In genomic region chr19:13154911-13155471, GRCh38 we compare ENCODE assay signal across 1 cellular context.
TF ChIP-seq lines count a peak whose summit lies in the region.

No MANE protein-coding gene starts in this region.

TF ChIP-seq in HepG2, 621 proteins besides CTCF, POLR2A, EP300 and RAD21 (continued from another document and continues in another):
- TF ChIP-seq ZNF281 (CRISPR knock-in tag; IDR thresholded peaks at IDR 0.05; ENCODE audit: borderline replicate concordance) (peak; percentile 77), ZBTB14 (CRISPR knock-in tag; IDR thresholded peaks at IDR 0.05) (no peak), ZNF644 (CRISPR knock-in tag; IDR thresholded peaks at IDR 0.05; ENCODE audit: low read depth) (no peak), KDM6A (CRISPR knock-in tag; IDR thresholded peaks at IDR 0.05; ENCODE audit: low read depth) (0 out of 2 replicates have a peak, but pooled peaks have one; percentile 20), SRF (IDR thresholded peaks at IDR 0.05; ENCODE audit: low read depth, low read length) (no peak), ZNF20 (CRISPR knock-in tag; IDR thresholded peaks at IDR 0.05) (no peak), RFXAP (CRISPR knock-in tag; IDR thresholded peaks at IDR 0.05; ENCODE audit: borderline replicate concordance) (peak; percentile 19; the same call in 1 of the 2 replicates), MAX (IDR thresholded peaks at IDR 0.05) (peak; percentile 47; the same call in 1 of the 2 replicates), HNRNPLL (IDR thresholded peaks at IDR 0.05; ENCODE audit: low read depth, low read length, poor library complexity, severe bottlenecking) (no peak), CENPT (CRISPR knock-in tag; IDR thresholded peaks at IDR 0.05; ENCODE audit: low read depth) (no peak), CC2D1A (CRISPR knock-in tag; IDR thresholded peaks at IDR 0.05) (no peak), ZNF501 (CRISPR knock-in tag; IDR thresholded peaks at IDR 0.05) (no peak), ONECUT2 (CRISPR knock-in tag; IDR thresholded peaks at IDR 0.05) (0 out of 2 replicates have a peak, but pooled peaks have one; percentile 35), MED1 (CRISPR knock-in tag; IDR thresholded peaks at IDR 0.05) (peak; percentile 39), ZNF772 (CRISPR knock-in tag; IDR thresholded peaks at IDR 0.05) (peak; percentile 11; the same call in 1 of the 2 replicates), MXD1 (CRISPR knock-in tag; IDR thresholded peaks at IDR 0.05) (no peak), KDM1A (CRISPR knock-in tag; IDR thresholded peaks at IDR 0.05) (peak; percentile 98), E2F2 (CRISPR knock-in tag; IDR thresholded peaks at IDR 0.05; ENCODE audit: borderline replicate concordance) (no peak), CSRNP1 (CRISPR knock-in tag; IDR thresholded peaks at IDR 0.05) (peak; percentile 9; the same call in 1 of the 2 replicates), ZFP37 (CRISPR knock-in tag; IDR thresholded peaks at IDR 0.05; ENCODE audit: borderline replicate concordance) (no peak), RBFOX2 (IDR thresholded peaks at IDR 0.05; ENCODE audit: low read depth, low read length) (no peak), ZNF605 (CRISPR knock-in tag; IDR thresholded peaks at IDR 0.05) (no peak), STAT6 (CRISPR knock-in tag; IDR thresholded peaks at IDR 0.05; ENCODE audit: borderline replicate concordance) (no peak), ZNF768 (CRISPR knock-in tag; IDR thresholded peaks at IDR 0.05) (no peak), ZNF570 (CRISPR knock-in tag; IDR thresholded peaks at IDR 0.05; ENCODE audit: borderline replicate concordance) (no peak), ZBTB8A (CRISPR knock-in tag; IDR thresholded peaks at IDR 0.05; ENCODE audit: borderline replicate concordance, low read depth) (no peak), AKAP8 (CRISPR knock-in tag; IDR thresholded peaks at IDR 0.05) (peak; percentile 38; the same call in 1 of the 2 replicates), GZF1 (CRISPR knock-in tag; IDR thresholded peaks at IDR 0.05) (no peak), ZNF343 (CRISPR knock-in tag; IDR thresholded peaks at IDR 0.05) (0 out of 2 replicates have a peak, but pooled peaks have one; percentile 7), GMEB1 (CRISPR knock-in tag; IDR thresholded peaks at IDR 0.05; ENCODE audit: borderline replicate concordance) (no peak), SMAD1 (CRISPR knock-in tag; IDR thresholded peaks at IDR 0.05; ENCODE audit: borderline replicate concordance, low read depth) (0 out of 2 replicates have a peak, but pooled peaks have one; percentile 22), TBX3 (IDR thresholded peaks at IDR 0.05; ENCODE audit: borderline replicate concordance) (0 out of 2 replicates have a peak, but pooled peaks have one; percentile 7), ZNF468 (CRISPR knock-in tag; IDR thresholded peaks at IDR 0.05) (no peak), ZNF253 (CRISPR knock-in tag; IDR thresholded peaks at IDR 0.05; ENCODE audit: borderline replicate concordance) (no peak), ZNF317 (CRISPR knock-in tag; IDR thresholded peaks at IDR 0.05) (no peak), POGZ (CRISPR knock-in tag; IDR thresholded peaks at IDR 0.05) (no peak), WIZ (CRISPR knock-in tag; IDR thresholded peaks at IDR 0.05) (no peak), MAZ (IDR thresholded peaks at IDR 0.05; ENCODE audit: borderline replicate concordance, low read depth, low read length) (0 out of 2 replicates have a peak, but pooled peaks have one; percentile 26), MAZ (CRISPR knock-in tag; IDR thresholded peaks at IDR 0.05; ENCODE audit: low read depth) (no peak; the same call in 1 of the 2 replicates), TFAP4 (IDR thresholded peaks at IDR 0.05; ENCODE audit: borderline replicate concordance, low read depth) (peak; percentile 78), AFF4 (CRISPR knock-in tag; IDR thresholded peaks at IDR 0.05) (no peak), KLF11 (CRISPR knock-in tag; IDR thresholded peaks at IDR 0.05) (no peak), MNT (IDR thresholded peaks at IDR 0.05) (0 out of 2 replicates have a peak, but pooled peaks have one; percentile 2), SAP130 (CRISPR knock-in tag; IDR thresholded peaks at IDR 0.05; ENCODE audit: low read depth) (peak; percentile 48; the same call in 1 of the 2 replicates), NFKBIZ (CRISPR knock-in tag; IDR thresholded peaks at IDR 0.05) (0 out of 2 replicates have a peak, but pooled peaks have one; percentile 48), RBAK (CRISPR knock-in tag; IDR thresholded peaks at IDR 0.05) (no peak)
